In the genomic region with DNA sequence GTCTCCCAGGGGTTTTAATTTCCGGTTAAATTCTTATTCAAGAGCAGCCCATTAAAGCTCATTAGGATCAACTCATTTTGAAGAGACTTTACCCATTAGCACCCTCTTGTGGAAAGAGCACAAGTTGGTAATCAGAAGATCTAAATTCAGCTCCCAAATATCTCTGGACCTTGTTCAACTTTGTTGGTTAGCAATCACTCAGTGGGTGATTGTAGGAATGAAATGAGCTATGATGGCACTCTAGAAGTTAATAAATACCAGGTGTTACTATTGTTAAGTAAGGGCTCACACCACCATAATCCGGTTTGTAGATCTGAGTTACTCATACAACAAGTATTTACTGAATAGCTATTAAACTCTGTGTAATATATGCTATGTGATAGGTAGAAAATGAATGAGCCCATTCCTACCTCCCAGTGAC, we compare ENCODE assay signal across 7 cellular contexts. TPM values are rescaled to one million over a fixed set of nuclear protein-coding genes. Genes with fewer than 3 reads are reported as not detected.
A peak's percentile ranks its signal among the peaks of the same experiment; 100 is the strongest.
DNase-seq lines count a peak whose midpoint lies in the region; ATAC-seq, FAIRE-seq and TF ChIP-seq lines count a peak whose summit lies in the region.

No MANE protein-coding gene starts in this region.

- peak; percentile 75 for TF ChIP-seq CTCF in DND-41 (IDR thresholded peaks at IDR 0.05; ENCODE audit: borderline replicate concordance, extremely low read depth, low read length, poor library complexity, severe bottlenecking)
- TF ChIP-seq CTCF in epithelial cell of proximal tubule (conservative IDR thresholded peaks at IDR 0.05; ENCODE audit: low read depth, low read length), result peak; percentile 76

- peak; percentile 85 for FAIRE-seq in RCC 7860 (lab: Jason Lieb, UNC)

- H3K27me3 Mint-ChIP-seq in naive thymus-derived CD8-positive, alpha-beta T cell, result no peaks in the 10 kb centered on the region

- H3K9ac ChIP-seq in DND-41 (ENCODE audit: low read depth, low read length), result no peak overlapping the region

- no peak for DNase-seq in DND-41
- DNase-seq in HuH-7.5 (ENCODE audit: low spot score), result peak; percentile 9
- peak; percentile 76 for DNase-seq in RCC 7860 (ENCODE audit: low spot score)
- peak; percentile 99 for DNase-seq in epithelial cell of proximal tubule (ENCODE audit: low read depth)
- peak in 4 of 10 donors; percentile 19 to 53 (median 50) for DNase-seq in naive thymus-derived CD8-positive, alpha-beta T cell

- H3K27ac ChIP-seq in DND-41 (ENCODE audit: low read length), result no peak overlapping the region

- ATAC-seq in DND-41 (ENCODE audit: insufficient read depth, low read depth) (peak; percentile 70), GM21619 (IDR thresholded peaks at IDR 0.05; ENCODE audit: unreplicated experiment) (no peak), HG03378 (IDR thresholded peaks at IDR 0.05; ENCODE audit: unreplicated experiment) (no peak)
- peak; percentile 50 to 69 for ATAC-seq in naive thymus-derived CD8-positive, alpha-beta T cell

- no peaks in the 10 kb centered on the region for H3K9me3 ChIP-seq in DND-41 (ENCODE audit: insufficient read depth, low read length, severe bottlenecking)

- no peak overlapping the region for H2AFZ ChIP-seq in DND-41 (ENCODE audit: low read depth, low read length)

- no peaks in the 10 kb centered on the region for H3K27me3 ChIP-seq in DND-41 (ENCODE audit: insufficient read depth, low read length, poor library complexity)

- POLR2A ChIA-PET in naive thymus-derived CD8-positive, alpha-beta T cell (lab: Charles Lee), result interaction anchor here (1.3 to 1.5 kb wide), 2 partner anchors 14 to 43 kb away, joined by 4 to 14 read pairs; a partner anchor contains a TSS

- peak overlapping the region in 7 of 10 donors; percentile 4 to 90 (median 65) for H3K27ac Mint-ChIP-seq in naive thymus-derived CD8-positive, alpha-beta T cell

- no peaks in the 10 kb centered on the region for H3K79me2 ChIP-seq in DND-41 (ENCODE audit: insufficient read depth, low read length)

- peaks cover 6 to 45% (median 11%) of the 10 kb centered on the region in 3 donors for H3K36me3 Mint-ChIP-seq in naive thymus-derived CD8-positive, alpha-beta T cell

- peak overlapping the region in 2 of 10 donors; percentile 15 to 36 for H3K4me3 Mint-ChIP-seq in naive thymus-derived CD8-positive, alpha-beta T cell

- peaks cover 16 to 46% (median 43%) of the 10 kb centered on the region in 4 donors for H3K4me1 Mint-ChIP-seq in naive thymus-derived CD8-positive, alpha-beta T cell

- peaks cover 62% of the 10 kb centered on the region; the same call in 1 of the 2 replicates for H3K36me3 ChIP-seq in DND-41 (ENCODE audit: insufficient read depth, low read length)

- H3K4me3 ChIP-seq in DND-41 (ENCODE audit: low read depth in 1 of 2, low read length in 2 of 2) (no peak overlapping the region), epithelial cell of proximal tubule (ENCODE audit: low read depth, low read length) (no peak overlapping the region)

- peaks cover 7% of the 10 kb centered on the region; the same call in 1 of the 2 replicates for H3K4me1 ChIP-seq in DND-41 (ENCODE audit: insufficient read depth, low read length)

- no peak overlapping the region for H3K4me2 ChIP-seq in DND-41 (ENCODE audit: insufficient read depth, low read length)

- H4K20me1 ChIP-seq in DND-41 (ENCODE audit: insufficient read depth, low read length), result no peaks in the 10 kb centered on the region

- H3K9me3 Mint-ChIP-seq in naive thymus-derived CD8-positive, alpha-beta T cell, result no peaks in the 10 kb centered on the region

RNA-seq across cellular contexts. Expression of a gene that starts 42.9 kb away (rescaled TPM):
- total RNA-seq in epithelial cell of proximal tubule, result 12.0 and 15.1 TPM in 2 replicates
- total RNA-seq in naive thymus-derived CD8-positive, alpha-beta T cell, result 10 to 100 TPM; 70.8 to 76.3 TPM
- polyA plus RNA-seq in naive thymus-derived CD8-positive, alpha-beta T cell, result 10 to 100 TPM; 31.4 to 57.6 (median 50.8) TPM

RNA-seq across cellular contexts. Expression of a gene that starts 49.5 kb away (rescaled TPM):
- 2.2 and 4.8 TPM in 2 replicates for total RNA-seq in epithelial cell of proximal tubule
- total RNA-seq in naive thymus-derived CD8-positive, alpha-beta T cell, result 1 to 10 TPM; 7.2 to 8.1 TPM
- 10 to 100 TPM; 21.2 to 37.7 (median 25.3) TPM for polyA plus RNA-seq in naive thymus-derived CD8-positive, alpha-beta T cell

Comparison
In these comparisons a context has a peak if more than half of its experiments do, and no peak if none do; other contexts are left out.
1. ATAC-seq: peak in DND-41 (single experiment) and naive thymus-derived CD8-positive, alpha-beta T cell (2 of 2); none in GM21619 (single experiment) and HG03378 (single experiment).